ENCODE assay signal across 10 cellular contexts in genomic region chr20:46708172-46708860, GRCh38. TPM values are rescaled to one million over a fixed set of nuclear protein-coding genes. Genes with fewer than 3 reads are reported as not detected.
DNase-seq lines count a peak whose midpoint lies in the region; ATAC-seq and TF ChIP-seq lines count a peak whose summit lies in the region.
"Had no signal": no experiment of that assay in that cellular context is flagged by ENCODE, and none has a peak within 500 bp of the region (broad histone marks: within the 10 kb centered on the region; RNA-seq: fewer than 3 reads in every experiment).

No MANE protein-coding gene starts in this region.

- H3K9me3 ChIP-seq in BE2C: no peaks in the 10 kb centered on the region; the same call in 1 of the 2 replicates
- H3K9me3 ChIP-seq in colonic mucosa: no peaks in the 10 kb centered on the region
- no peaks in the 10 kb centered on the region for H3K9me3 ChIP-seq in adrenal gland (replicated peaks in 1 of 3)

- peak; percentile 7; the same call in 1 of the 2 replicates for TF ChIP-seq CTCF in BE2C (IDR thresholded peaks at IDR 0.05; ENCODE audit: low read depth, low read length)
- TF ChIP-seq CTCF in colonic mucosa (IDR thresholded peaks at IDR 0.05): peak; percentile 49
- no peak for TF ChIP-seq CTCF in adrenal gland (IDR thresholded peaks at IDR 0.05)

- no peak for TF ChIP-seq POLR2A in adrenal gland (IDR thresholded peaks at IDR 0.05)

- ATAC-seq in natural killer cell treated with Interleukin-12 subunit alpha and Interleukin-12 subunit beta and Interleukin-15 and Interleukin-18, amount 100 ng/mL, for 72 hours: no peak

- H3K4me3 ChIP-seq in BE2C (ENCODE audit: low read depth, low read length) (no peak overlapping the region), colonic mucosa (no peak overlapping the region), adrenal gland (no peak overlapping the region)

- H3K27me3 Mint-ChIP-seq in natural killer cell treated with Interleukin-12 subunit alpha and Interleukin-12 subunit beta and Interleukin-15 and Interleukin-18, amount 100 ng/mL, for 72 hours: peaks cover 26 to 46% of the 10 kb centered on the region in 2 donors

- no peaks in the 10 kb centered on the region for H3K9me3 Mint-ChIP-seq in natural killer cell treated with Interleukin-12 subunit alpha and Interleukin-12 subunit beta and Interleukin-15 and Interleukin-18, amount 100 ng/mL, for 72 hours

- H3K36me3 ChIP-seq in BE2C (no peaks in the 10 kb centered on the region), colonic mucosa (no peaks in the 10 kb centered on the region), adrenal gland (replicated peaks in 1 of 2) (no peaks in the 10 kb centered on the region)

- H3K9ac ChIP-seq in colonic mucosa (ENCODE audit: low read depth in 2 of 2, low read length in 2 of 2): peak overlapping the region in 1 of 2 donors; percentile 99

- peaks cover 12 to 18% of the 10 kb centered on the region in 2 donors for H3K4me1 Mint-ChIP-seq in natural killer cell treated with Interleukin-12 subunit alpha and Interleukin-12 subunit beta and Interleukin-15 and Interleukin-18, amount 100 ng/mL, for 72 hours (ENCODE audit: low read depth in 2 of 2)

- DNase-seq in BE2C (no peak), HT-29 (ENCODE audit: low spot score) (peak; percentile 85), colonic mucosa (peak; percentile 90), NCI-H2107 (lab: John Stamatoyannopoulos, UW) (no peak), NCI-H2107 treated with DMSO at 0.1 percent for 48 hours (lab: John Stamatoyannopoulos, UW; ENCODE audit: unreplicated experiment) (no peak), adrenal gland (no peak), DMS153 treated with DMSO at 0.1 percent for 48 hours (lab: John Stamatoyannopoulos, UW; ENCODE audit: unreplicated experiment) (no peak)
- no peak for DNase-seq in natural killer cell treated with Interleukin-12 subunit alpha and Interleukin-12 subunit beta and Interleukin-15 and Interleukin-18, amount 100 ng/mL, for 72 hours (ENCODE audit: low spot score)
- DNase-seq: DMS 273 treated with DMSO at 0.1 percent for 48 hours had no signal

- 55 to 69% (median 67%) methylated on average over 7 to 8 of the region's 8 CpGs for WGBS in adrenal gland, 4 donors

- no peaks in the 10 kb centered on the region for H3K4me1 ChIP-seq in BE2C
- H3K4me1 ChIP-seq in colonic mucosa: peaks cover 7% of the 10 kb centered on the region
- H3K4me1 ChIP-seq in adrenal gland (replicated peaks in 1 of 2): peaks cover 0 to 12% of the 10 kb centered on the region in 2 donors

- H3K4me3 Mint-ChIP-seq in natural killer cell treated with Interleukin-12 subunit alpha and Interleukin-12 subunit beta and Interleukin-15 and Interleukin-18, amount 100 ng/mL, for 72 hours: peak overlapping the region; percentile 10

- H3K27ac ChIP-seq in colonic mucosa: peak overlapping the region; percentile 84
- H3K27ac ChIP-seq in adrenal gland: no peak overlapping the region

- intact Hi-C loops in colonic mucosa (cut with DNase I): no loop called here
- intact Hi-C loops in adrenal gland (cut with DNase I): no loop called here

- peak overlapping the region in 1 of 2 donors; percentile 36 for H3K27ac Mint-ChIP-seq in natural killer cell treated with Interleukin-12 subunit alpha and Interleukin-12 subunit beta and Interleukin-15 and Interleukin-18, amount 100 ng/mL, for 72 hours

- H3K36me3 Mint-ChIP-seq in natural killer cell treated with Interleukin-12 subunit alpha and Interleukin-12 subunit beta and Interleukin-15 and Interleukin-18, amount 100 ng/mL, for 72 hours: no peaks in the 10 kb centered on the region

- H3K27me3 ChIP-seq in BE2C (peaks cover 33% of the 10 kb centered on the region), colonic mucosa (no peaks in the 10 kb centered on the region), adrenal gland (no peaks in the 10 kb centered on the region)

RNA-seq across cellular contexts. Expression of gene SLC2A10, which starts 1.1 kb away (rescaled TPM):
- polyA plus RNA-seq in BE2C (2012; ENCODE audit: insufficient read depth, insufficient read length, low read depth): not detected
- total RNA-seq in HT-29 (2014; rRNA removed; shearing (Covaris generic)): 1.5 and 3.5 TPM in 2 replicates
- total RNA-seq in colonic mucosa (10 to 100 TPM; 28.3 to 43.6 TPM), adrenal gland (10 to 100 TPM in 7 of 8 donors, 1 to 10 TPM in 1; 8.5 to 27.3 (median 14.1) TPM)
- total RNA-seq in natural killer cell treated with Interleukin-12 subunit alpha and Interleukin-12 subunit beta and Interleukin-15 and Interleukin-18, amount 100 ng/mL, for 72 hours: 1 to 10 TPM in 1 of 2 donors, under 1 TPM in 1; 0.64 to 1.5 TPM
- 10 to 100 TPM in 2 of 3 donors, 1 to 10 TPM in 1; 7.2 to 11.8 (median 10.5) TPM for polyA plus RNA-seq in adrenal gland
- total RNA-seq: MCF 10A had no signal

RNA-seq across cellular contexts. Expression of gene TP53RK, which starts 19.1 kb away (rescaled TPM):
- polyA plus RNA-seq in BE2C (2012; ENCODE audit: insufficient read depth, insufficient read length, low read depth): 15.1 TPM
- 40.2 and 44.7 TPM in 2 replicates for total RNA-seq in HT-29 (2014; rRNA removed; shearing (Covaris generic))
- 10 to 100 TPM in 1 of 2 donors, 1 to 10 TPM in 1; 9.2 to 11.1 TPM for total RNA-seq in colonic mucosa
- 10 to 100 TPM; 14.1 to 16.8 TPM for total RNA-seq in natural killer cell treated with Interleukin-12 subunit alpha and Interleukin-12 subunit beta and Interleukin-15 and Interleukin-18, amount 100 ng/mL, for 72 hours
- total RNA-seq in adrenal gland: 10 to 100 TPM in 7 of 8 donors, 1 to 10 TPM in 1; 9.7 to 35.0 (median 16.9) TPM
- polyA plus RNA-seq in adrenal gland: 10 to 100 TPM in 1 of 3 donors, 1 to 10 TPM in 2; 8.9 to 19.8 (median 9.2) TPM

RNA-seq across cellular contexts. Expression of gene SLC13A3, which starts 57.1 kb away (rescaled TPM):
- polyA plus RNA-seq in BE2C (2012; ENCODE audit: insufficient read depth, insufficient read length, low read depth): 0.17 TPM
- total RNA-seq in HT-29 (2014; rRNA removed; shearing (Covaris generic)): not detected in 2 replicates
- under 1 TPM; 0.08 to 0.25 TPM for total RNA-seq in colonic mucosa
- total RNA-seq in natural killer cell treated with Interleukin-12 subunit alpha and Interleukin-12 subunit beta and Interleukin-15 and Interleukin-18, amount 100 ng/mL, for 72 hours: under 1 TPM; 0.47 to 0.55 TPM
- 10 to 100 TPM in 1 of 8 donors, 1 to 10 TPM in 7; 1.6 to 11.2 (median 4.0) TPM for total RNA-seq in adrenal gland
- 1 to 10 TPM; 1.5 to 4.2 (median 1.9) TPM for polyA plus RNA-seq in adrenal gland
- total RNA-seq: MCF 10A had no signal

Comparison
In these comparisons a context has a peak if more than half of its experiments do, and no peak if none do; other contexts are left out.
1. DNase-seq: peak in HT-29 (single experiment) and colonic mucosa (single experiment); none in BE2C (single experiment), natural killer cell treated with Interleukin-12 subunit alpha and Interleukin-12 subunit beta and Interleukin-15 and Interleukin-18, amount 100 ng/mL, for 72 hours (single experiment), NCI-H2107 (single experiment), NCI-H2107 treated with DMSO at 0.1 percent for 48 hours (single experiment), adrenal gland (0 of 7) and DMS153 treated with DMSO at 0.1 percent for 48 hours (single experiment).
2. CTCF ChIP-seq: peak in BE2C (single experiment) and colonic mucosa (single experiment); none in adrenal gland (0 of 6).